In the genomic region with DNA sequence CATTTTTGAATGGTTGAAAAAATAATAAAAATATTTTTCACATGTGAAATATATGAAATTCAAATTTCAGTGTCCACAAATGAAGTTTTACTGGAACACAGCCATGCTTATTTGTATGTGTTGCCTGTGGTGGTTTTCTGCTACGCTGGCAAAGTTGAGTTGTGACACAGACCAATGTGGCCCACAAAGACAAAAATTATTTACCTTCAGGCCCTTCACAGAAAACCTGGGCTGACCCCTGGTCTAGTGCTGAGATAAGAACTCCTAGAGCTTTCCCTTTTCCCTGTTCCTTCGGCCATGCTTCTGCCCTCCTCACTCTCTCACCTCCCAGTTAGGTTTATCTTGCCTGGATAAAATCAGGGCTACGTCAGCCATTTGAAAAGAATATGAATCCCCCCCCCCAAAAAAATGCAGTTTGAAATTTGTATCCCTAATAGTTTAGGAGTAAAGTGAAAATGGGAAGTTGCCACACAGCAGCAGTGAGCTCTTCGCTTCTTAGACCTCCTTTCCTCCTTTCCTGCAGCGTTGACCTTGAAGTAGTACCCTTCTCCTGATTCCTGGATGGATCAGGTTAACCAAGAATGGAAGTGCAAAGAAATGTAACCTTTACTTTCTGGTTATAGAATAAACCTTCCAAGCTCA, we compare ENCODE assay signal across 1 cellular context.
TF ChIP-seq lines count a peak whose summit lies in the region.

No MANE protein-coding gene starts in this region.

TF ChIP-seq in WTC11, 78 proteins besides CTCF, POLR2A, EP300 and RAD21 (continued from another document):
- TF ChIP-seq ESRRA (CRISPR knock-in tag; IDR thresholded peaks at IDR 0.05; ENCODE audit: borderline replicate concordance) (no peak), KAT7 (CRISPR knock-in tag; IDR thresholded peaks at IDR 0.05; ENCODE audit: borderline replicate concordance) (no peak), PREB (CRISPR knock-in tag; IDR thresholded peaks at IDR 0.05; ENCODE audit: borderline replicate concordance) (no peak), TEAD4 (CRISPR knock-in tag; IDR thresholded peaks at IDR 0.05) (no peak), ZNF263 (CRISPR knock-in tag; IDR thresholded peaks at IDR 0.05; ENCODE audit: low read depth) (no peak), ZNF425 (CRISPR knock-in tag; conservative IDR thresholded peaks at IDR 0.05) (no peak)
- TF ChIP-seq, protein P1, sequence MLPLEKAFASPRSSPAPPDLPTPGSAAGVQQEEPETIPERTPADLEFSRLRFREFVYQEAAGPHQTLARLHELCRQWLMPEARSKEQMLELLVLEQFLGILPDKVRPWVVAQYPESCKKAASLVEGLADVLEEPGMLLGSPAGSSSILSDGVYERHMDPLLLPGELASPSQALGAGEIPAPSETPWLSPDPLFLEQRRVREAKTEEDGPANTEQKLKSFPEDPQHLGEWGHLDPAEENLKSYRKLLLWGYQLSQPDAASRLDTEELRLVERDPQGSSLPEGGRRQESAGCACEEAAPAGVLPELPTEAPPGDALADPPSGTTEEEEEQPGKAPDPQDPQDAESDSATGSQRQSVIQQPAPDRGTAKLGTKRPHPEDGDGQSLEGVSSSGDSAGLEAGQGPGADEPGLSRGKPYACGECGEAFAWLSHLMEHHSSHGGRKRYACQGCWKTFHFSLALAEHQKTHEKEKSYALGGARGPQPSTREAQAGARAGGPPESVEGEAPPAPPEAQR (CRISPR knock-in tag; IDR thresholded peaks at IDR 0.05): no peak
TF ChIP-seq in WTC11: peak in this region for 0.
